Comparison of ENCODE assay signal across 22 cellular contexts in the genomic region with DNA sequence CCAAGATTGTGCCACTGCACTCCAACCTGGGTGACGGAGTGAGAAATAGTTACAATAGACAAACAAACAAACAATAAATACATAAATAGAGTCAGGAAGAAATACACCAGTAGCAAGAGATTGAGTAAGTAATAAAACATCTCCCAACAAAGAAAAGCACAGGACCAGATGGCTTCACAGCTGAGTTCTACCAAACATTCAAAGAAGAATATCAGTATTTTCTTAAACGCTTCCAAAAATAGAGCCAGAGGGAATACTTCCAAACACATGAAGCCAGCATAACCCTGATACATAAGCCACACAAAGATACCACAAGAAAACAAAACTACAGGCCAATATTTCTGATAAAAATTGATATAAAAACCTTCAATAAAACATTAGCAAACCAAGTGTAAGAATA. TPM values are rescaled to one million over a fixed set of nuclear protein-coding genes. Genes with fewer than 3 reads are reported as not detected.
"Had no signal": no experiment of that assay in that cellular context is flagged by ENCODE, and none has a peak within 500 bp of the region (broad histone marks: within the 10 kb centered on the region; RNA-seq: fewer than 3 reads in every experiment).

No MANE protein-coding gene starts in this region.

- ATAC-seq: foreskin keratinocyte; left lung; natural killer cell treated with Interleukin-12 subunit alpha and Interleukin-12 subunit beta and Interleukin-15 and Interleukin-18, amount 100 ng/mL, for 72 hours; stimulated activated naive B cell treated with anti-CD40 and anti-IgM and Interleukin-4, amounts not matched to agents 10 μg/mL and 1 μg/mL and 100 μg/mL, for 72 hours; stimulated activated naive CD8-positive, alpha-beta T cell treated with anti-CD3 and anti-CD28 coated beads, Interleukin-15, amount 100 ng/mL, for 72 hours; upper lobe of right lung had no signal

- H3K9ac ChIP-seq: parathyroid adenoma had no signal

- H3K27me3 ChIP-seq: foreskin keratinocyte, left lung, sigmoid colon, testis, tibial nerve, upper lobe of right lung, vagina had no signal

- H3K4me3 ChIP-seq: left lung, lung, prostate gland, sigmoid colon, skin epidermis, testis, tibial nerve, upper lobe of right lung, vagina had no signal

- H3K27me3 Mint-ChIP-seq: stimulated activated naive B cell treated with anti-CD40 and anti-IgM and Interleukin-4, amounts not matched to agents 10 μg/mL and 1 μg/mL and 100 μg/mL, for 72 hours; stimulated activated naive CD8-positive, alpha-beta T cell treated with anti-CD3 and anti-CD28 coated beads, Interleukin-15, amount 100 ng/mL, for 72 hours had no signal

- DNase-seq: erythroblast; foreskin keratinocyte; immature natural killer cell; left lung; mesenchymal stem cell; midbrain; occipital lobe; sigmoid colon; stimulated activated CD4-positive, alpha-beta T cell treated with anti-CD3 and anti-CD28 coated beads, Interleukin-2, amount 100 ng/mL, for 24 hours; stimulated activated CD4-positive, alpha-beta T cell treated with anti-CD3 and anti-CD28 coated beads, Interleukin-4, amount 100 ng/mL, for 4 hours; stimulated activated naive B cell treated with anti-CD40 and anti-IgM and Interleukin-4, amounts not matched to agents 10 μg/mL and 1 μg/mL and 100 μg/mL, for 72 hours; stimulated activated naive CD8-positive, alpha-beta T cell treated with anti-CD3 and anti-CD28 coated beads, Interleukin-15, amount 100 ng/mL, for 72 hours; testis; upper lobe of right lung had no signal

- H3K36me3 ChIP-seq: left lung, prostate gland, sigmoid colon, tibial nerve, upper lobe of right lung, vagina had no signal

- H3K27ac Mint-ChIP-seq: immature natural killer cell; natural killer cell treated with Interleukin-12 subunit alpha and Interleukin-12 subunit beta and Interleukin-15 and Interleukin-18, amount 100 ng/mL, for 72 hours; stimulated activated naive B cell treated with anti-CD40 and anti-IgM and Interleukin-4, amounts not matched to agents 10 μg/mL and 1 μg/mL and 100 μg/mL, for 72 hours; stimulated activated naive CD8-positive, alpha-beta T cell treated with anti-CD3 and anti-CD28 coated beads, Interleukin-15, amount 100 ng/mL, for 72 hours had no signal

- H3K9me3 ChIP-seq: prostate gland, sigmoid colon, testis, tibial nerve, upper lobe of right lung, vagina had no signal

- H3K27ac ChIP-seq: foreskin keratinocyte, left lung, parathyroid adenoma, prostate gland, sigmoid colon, skin epidermis, testis, tibial nerve, upper lobe of right lung, vagina had no signal

- H3K4me1 Mint-ChIP-seq: immature natural killer cell; stimulated activated naive B cell treated with anti-CD40 and anti-IgM and Interleukin-4, amounts not matched to agents 10 μg/mL and 1 μg/mL and 100 μg/mL, for 72 hours; stimulated activated naive CD8-positive, alpha-beta T cell treated with anti-CD3 and anti-CD28 coated beads, Interleukin-15, amount 100 ng/mL, for 72 hours had no signal

- H3K36me3 Mint-ChIP-seq: immature natural killer cell; stimulated activated naive B cell treated with anti-CD40 and anti-IgM and Interleukin-4, amounts not matched to agents 10 μg/mL and 1 μg/mL and 100 μg/mL, for 72 hours had no signal

- H3K4me3 Mint-ChIP-seq: immature natural killer cell; natural killer cell treated with Interleukin-12 subunit alpha and Interleukin-12 subunit beta and Interleukin-15 and Interleukin-18, amount 100 ng/mL, for 72 hours; stimulated activated naive B cell treated with anti-CD40 and anti-IgM and Interleukin-4, amounts not matched to agents 10 μg/mL and 1 μg/mL and 100 μg/mL, for 72 hours; stimulated activated naive CD8-positive, alpha-beta T cell treated with anti-CD3 and anti-CD28 coated beads, Interleukin-15, amount 100 ng/mL, for 72 hours had no signal

- H3K9me3 Mint-ChIP-seq: stimulated activated naive CD8-positive, alpha-beta T cell treated with anti-CD3 and anti-CD28 coated beads, Interleukin-15, amount 100 ng/mL, for 72 hours had no signal

- H3K4me1 ChIP-seq: foreskin keratinocyte, left lung, parathyroid adenoma, prostate gland, sigmoid colon, testis, tibial nerve, vagina had no signal

RNA-seq across cellular contexts. Expression of gene IGSF10, which starts 30.7 kb away (rescaled TPM):
- total RNA-seq: endothelial cell of umbilical vein; foreskin keratinocyte; natural killer cell treated with Interleukin-12 subunit alpha and Interleukin-12 subunit beta and Interleukin-15 and Interleukin-18, amount 100 ng/mL, for 72 hours had no signal
- polyA plus RNA-seq: foreskin keratinocyte, immature natural killer cell had no signal
